In the genomic region with DNA sequence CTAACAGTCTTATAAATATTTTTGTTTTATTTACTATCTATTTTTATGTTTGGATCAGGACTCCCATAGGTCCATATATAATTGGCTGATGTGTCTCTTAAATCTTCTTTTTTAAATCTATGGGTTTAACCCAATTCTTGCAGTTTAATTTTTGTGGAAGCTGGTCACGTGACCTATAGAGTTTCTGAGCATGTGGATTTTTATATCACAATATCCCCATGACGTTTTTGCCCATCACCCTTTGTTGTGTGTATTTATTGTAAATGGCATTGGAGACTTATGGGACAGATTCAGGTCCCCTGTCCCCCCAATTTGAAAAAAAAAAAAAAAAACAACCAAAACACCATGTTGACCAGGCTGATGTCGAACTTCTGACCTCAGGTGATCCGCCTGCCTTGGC, we compare ENCODE assay signal across 23 cellular contexts.
DNase-seq lines count a peak whose midpoint lies in the region; ATAC-seq, FAIRE-seq and TF ChIP-seq lines count a peak whose summit lies in the region.
"Had no signal": no experiment of that assay in that cellular context is flagged by ENCODE, and none has a peak within 500 bp of the region (broad histone marks: within the 10 kb centered on the region; RNA-seq: fewer than 3 reads in every experiment).

No MANE protein-coding gene starts in this region.

- H4K91ac ChIP-seq in IMR-90 (ENCODE audit: insufficient read depth, low read depth, low read length): no peak overlapping the region

- no peak overlapping the region for H3K27ac Mint-ChIP-seq in chondrocyte (ENCODE audit: unreplicated experiment)
- H3K27ac Mint-ChIP-seq: CD14-positive monocyte; CD4-positive, alpha-beta memory T cell; CD8-positive, alpha-beta memory T cell had no signal

- no peak for TF ChIP-seq EP300 in Ishikawa (IDR thresholded peaks at IDR 0.05; ENCODE audit: borderline replicate concordance)
- TF ChIP-seq EP300 in K562 (IDR thresholded peaks at IDR 0.05; ENCODE audit: low read length): no peak
- TF ChIP-seq EP300 in sigmoid colon (IDR thresholded peaks at IDR 0.05): no peak

- CTCF ChIA-PET in IMR-90 (lab: Yijun Ruan, JAX): no interaction called here
- CTCF ChIA-PET in K562 (lab: Yijun Ruan, JAX; ENCODE audit: low intra/inter-chr PET ratio): interaction anchor here (0.6 to 0.8 kb wide), 2 partner anchors 14 to 17 kb away, joined by 3 read pairs; no protein-coding TSS in a partner anchor

- no peak overlapping the region for H2AK9ac ChIP-seq in IMR-90 (replicated peaks; ENCODE audit: low read depth, low read length, poor library complexity)

- H3K9me3 ChIP-seq in IMR-90 (ENCODE audit: control insufficient read depth, insufficient read depth, low read length): no peaks in the 10 kb centered on the region
- no peaks in the 10 kb centered on the region for H3K9me3 ChIP-seq in K562 (replicated peaks; ENCODE audit: control insufficient read depth, insufficient read depth, low read depth, low read length)
- H3K9me3 ChIP-seq in kidney (ENCODE audit: control insufficient read depth in 1 of 2, low read length in 2 of 2): no peaks in the 10 kb centered on the region
- no peaks in the 10 kb centered on the region for H3K9me3 ChIP-seq in sigmoid colon
- H3K9me3 ChIP-seq: BE2C, BLaER1 had no signal

- H3K9me3 Mint-ChIP-seq in chondrocyte (ENCODE audit: low read depth): no peaks in the 10 kb centered on the region
- H3K9me3 Mint-ChIP-seq: CD4-positive, alpha-beta memory T cell; CD4-positive, CD25-positive, alpha-beta regulatory T cell; CD8-positive, alpha-beta memory T cell had no signal

- H3K36me3 Mint-ChIP-seq in chondrocyte (ENCODE audit: low read depth): no peaks in the 10 kb centered on the region
- H3K36me3 Mint-ChIP-seq: CD14-positive monocyte; CD4-positive, alpha-beta memory T cell; CD4-positive, CD25-positive, alpha-beta regulatory T cell; CD8-positive, alpha-beta memory T cell had no signal

- in situ Hi-C loops in IMR-90 (cut with MboI; ENCODE audit: low sequenced_read_pairs): no loop called here
- in situ Hi-C loops in K562 (cut with MboI): no loop called here

- H3K27ac ChIP-seq in IMR-90 (ENCODE audit: insufficient read depth, low read length) (no peak overlapping the region), K562 (ENCODE audit: extremely low read depth, low read depth, low read length) (no peak overlapping the region), kidney (ENCODE audit: low read depth in 2 of 2, low read length in 2 of 2) (no peak overlapping the region), sigmoid colon (no peak overlapping the region)
- H3K27ac ChIP-seq: BLaER1 had no signal

- H3K4me3 Mint-ChIP-seq in chondrocyte (ENCODE audit: unreplicated experiment): no peak overlapping the region
- H3K4me3 Mint-ChIP-seq: CD14-positive monocyte; CD4-positive, alpha-beta memory T cell; CD4-positive, CD25-positive, alpha-beta regulatory T cell; CD8-positive, alpha-beta memory T cell had no signal

- intact Hi-C loops in IMR-90 (cut with micrococcal nuclease) (no loop called here), K562 (cut with micrococcal nuclease) (no loop called here), kidney (cut with DNase I) (no loop called here), sigmoid colon (cut with DNase I) (no loop called here)

- H3K4me1 ChIP-seq in IMR-90 (ENCODE audit: control insufficient read depth, insufficient read depth, low read length) (no peaks in the 10 kb centered on the region), K562 (replicated peaks in 1 of 2; ENCODE audit: control insufficient read depth in 2 of 2, insufficient read depth in 2 of 2, low read length in 2 of 2) (no peaks in the 10 kb centered on the region; a peak in 1 of 5 replicates), kidney (ENCODE audit: control insufficient read depth in 1 of 2, insufficient read depth in 1 of 2, low read depth in 1 of 2, low read length in 2 of 2) (no peaks in the 10 kb centered on the region), sigmoid colon (no peaks in the 10 kb centered on the region)
- H3K4me1 ChIP-seq: BE2C, BLaER1 had no signal

- H3K27me3 ChIP-seq in IMR-90 (ENCODE audit: control insufficient read depth, insufficient read depth, low read length) (peaks cover 18% of the 10 kb centered on the region), K562 (ENCODE audit: control insufficient read depth in 2 of 2, insufficient read depth in 2 of 2, low read length in 2 of 2) (peaks cover 44 to 58% of the 10 kb centered on the region in 2 experiments), sigmoid colon (peaks cover 0 to 17% (median 0%) of the 10 kb centered on the region in 3 donors)
- H3K27me3 ChIP-seq: BE2C, BLaER1 had no signal

- H3K23ac ChIP-seq in IMR-90 (ENCODE audit: low read depth, low read length): no peak overlapping the region

- no peak overlapping the region for H2BK15ac ChIP-seq in IMR-90 (ENCODE audit: low read depth, low read length)

- H3K79me1 ChIP-seq in IMR-90 (ENCODE audit: low read depth in 1 of 2, low read length in 2 of 2): no peaks in the 10 kb centered on the region

- H3K4me2 ChIP-seq in IMR-90 (ENCODE audit: low read depth, low read length) (no peak overlapping the region), K562 (ENCODE audit: insufficient read depth, low read length) (no peak overlapping the region)
- H3K4me2 ChIP-seq: BLaER1 had no signal

- FAIRE-seq in K562 (lab: Jason Lieb, UNC) (no peak), kidney (lab: Jason Lieb, UNC) (no peak)
- FAIRE-seq: GM12891 had no signal

- ATAC-seq in IMR-90 (ENCODE audit: low read depth): no peak
- no peak for ATAC-seq in K562

- TF ChIP-seq CTCF in IMR-90 (conservative IDR thresholded peaks at IDR 0.05; ENCODE audit: low read depth, low read length): no peak
- TF ChIP-seq CTCF in K562 (IDR thresholded peaks at IDR 0.05 in 2 of 3, conservative IDR thresholded peaks at IDR 0.05 in 1 of 3; ENCODE audit: insufficient read depth in 2 of 3, low read depth in 1 of 3, low read length in 3 of 3): no peak
- no peak for TF ChIP-seq CTCF in chondrocyte (IDR thresholded peaks at IDR 0.05)
- no peak for TF ChIP-seq CTCF in kidney (IDR thresholded peaks at IDR 0.05; ENCODE audit: borderline replicate concordance, extremely low read depth, insufficient read depth)
- no peak for TF ChIP-seq CTCF in sigmoid colon (IDR thresholded peaks at IDR 0.05)

- no peak overlapping the region for H2BK20ac ChIP-seq in IMR-90 (ENCODE audit: low read depth, low read length)

- H3K18ac ChIP-seq in IMR-90 (ENCODE audit: low read depth, low read length): no peak overlapping the region

- dilution Hi-C loops in IMR-90 (cut with HindIII; ENCODE audit: low sequenced_read_pairs, unreplicated experiment): no loop called here

- H3K56ac ChIP-seq in IMR-90 (ENCODE audit: extremely low read depth, insufficient read depth, low read length): no peak overlapping the region

- H2BK120ac ChIP-seq in IMR-90 (ENCODE audit: low read depth, low read length): no peak overlapping the region

- no peak overlapping the region for H2BK5ac ChIP-seq in IMR-90 (ENCODE audit: low read depth, low read length, poor library complexity, severe bottlenecking)

- H3K4me3 ChIP-seq in IMR-90 (ENCODE audit: insufficient read depth, low read depth, low read length): no peak overlapping the region
- H3K4me3 ChIP-seq in K562: no peak overlapping the region
- H3K4me3 ChIP-seq in kidney (ENCODE audit: low read length in 2 of 2): no peak overlapping the region
- no peak overlapping the region for H3K4me3 ChIP-seq in sigmoid colon
- H3K4me3 ChIP-seq: BLaER1 had no signal

- no peak overlapping the region for H2AK5ac ChIP-seq in IMR-90 (ENCODE audit: low read depth, low read length)

- no peaks in the 10 kb centered on the region for H3K36me3 ChIP-seq in IMR-90 (ENCODE audit: control insufficient read depth, insufficient read depth, low read length)
- H3K36me3 ChIP-seq in K562 (ENCODE audit: control insufficient read depth, insufficient read depth, low read length): no peaks in the 10 kb centered on the region
- no peaks in the 10 kb centered on the region for H3K36me3 ChIP-seq in kidney (ENCODE audit: control insufficient read depth in 1 of 2, insufficient read depth in 2 of 2, low read length in 2 of 2)
- H3K36me3 ChIP-seq in sigmoid colon: no peaks in the 10 kb centered on the region
- H3K36me3 ChIP-seq: BE2C, BLaER1 had no signal

- no peak overlapping the region for H3K14ac ChIP-seq in IMR-90 (replicated peaks; ENCODE audit: low read depth, low read length)

- WGBS in IMR-90 (ENCODE audit: extremely low coverage in 2 of 2, insufficient read length in 1 of 2), 2 experiments: no CpG with 5 or more reads among the region's 4 CpGs
- 1% methylated on average over 4 of the region's 4 CpGs for WGBS in K562 (ENCODE audit: insufficient coverage, low coverage, missing lambda C conversion rate)
- 71 to 80% methylated on average over 4 of the region's 4 CpGs for WGBS in sigmoid colon, 2 donors

- BruUV-seq in IMR-90 (replicated peaks; lab: Mats Ljungman, UMichigan): no TSS peak
- BruUV-seq in K562 (replicated peaks; lab: Mats Ljungman, UMichigan): no TSS peak

- H4K8ac ChIP-seq in IMR-90 (ENCODE audit: low read depth in 2 of 2, low read length in 2 of 2): no peak overlapping the region

- POLR2A ChIA-PET in IMR-90 (lab: Charles Lee; ENCODE audit: unreplicated experiment): no interaction called here
- POLR2A ChIA-PET in K562 (lab: Yijun Ruan, JAX): no interaction called here

- H2AFZ ChIP-seq in IMR-90 (replicated peaks; ENCODE audit: low read length, poor library complexity): no peak overlapping the region
- no peak overlapping the region for H2AFZ ChIP-seq in K562 (ENCODE audit: low read depth, low read length)

- no peak overlapping the region for H3K4ac ChIP-seq in IMR-90 (ENCODE audit: low read depth, low read length)

- H3K4me1 Mint-ChIP-seq in chondrocyte (ENCODE audit: low read depth): no peaks in the 10 kb centered on the region
- H3K4me1 Mint-ChIP-seq: CD14-positive monocyte; CD4-positive, alpha-beta memory T cell; CD4-positive, CD25-positive, alpha-beta regulatory T cell; CD8-positive, alpha-beta memory T cell had no signal

- no peaks in the 10 kb centered on the region for H3K79me2 ChIP-seq in K562 (ENCODE audit: control insufficient read depth, insufficient read depth, low read length)

- H4K5ac ChIP-seq in IMR-90 (ENCODE audit: low read depth, low read length): no peak overlapping the region

- TF ChIP-seq POLR2A in IMR-90 (IDR thresholded peaks at IDR 0.05; ENCODE audit: low read depth, low read length): no peak
- TF ChIP-seq POLR2A in K562 (conservative IDR thresholded peaks at IDR 0.05): no peak
- no peak for TF ChIP-seq POLR2A in sigmoid colon (IDR thresholded peaks at IDR 0.05)

- peaks cover 24% of the 10 kb centered on the region for H3K27me3 Mint-ChIP-seq in chondrocyte (ENCODE audit: low read depth)

- TF ChIP-seq RAD21 in IMR-90 (IDR thresholded peaks at IDR 0.05; ENCODE audit: low read length) (no peak), Ishikawa (IDR thresholded peaks at IDR 0.05; ENCODE audit: low read depth) (no peak), K562 (CRISPR knock-in tag; conservative IDR thresholded peaks at IDR 0.05 in 1 of 2, IDR thresholded peaks at IDR 0.05 in 1 of 2) (no peak)

- DNase-seq in IMR-90 (no peak), K562 (ENCODE audit: extremely low read depth in 1 of 4, low spot score in 3 of 4) (peak in 1 of 4 experiments; percentile 28), chondrocyte (ENCODE audit: low spot score) (no peak), kidney (no peak), sigmoid colon (no peak)
- DNase-seq: 8988T; ACHN; BE2C; C1 segment of cervical spinal cord; CD4-positive, alpha-beta memory T cell; CD4-positive, CD25-positive, alpha-beta regulatory T cell; CD8-positive, alpha-beta memory T cell; COR-L47; DMS 273 treated with DMSO at 0.1 percent for 48 hours; DMS153; DMS79; DND-41; EL; GDM1 had no signal

- H3K9me1 ChIP-seq in IMR-90 (ENCODE audit: insufficient read depth, low read length): no peaks in the 10 kb centered on the region
- H3K9me1 ChIP-seq in K562 (ENCODE audit: control insufficient read depth, insufficient read depth, low read length): no peaks in the 10 kb centered on the region

- no peaks in the 10 kb centered on the region for H4K20me1 ChIP-seq in IMR-90 (ENCODE audit: insufficient read depth, low read length)
- peaks cover 24% of the 10 kb centered on the region; the same call in 1 of the 2 replicates for H4K20me1 ChIP-seq in K562 (replicated peaks; ENCODE audit: control insufficient read depth, insufficient read depth, low read length)
- H4K20me1 ChIP-seq: BLaER1 had no signal

- H3K9ac ChIP-seq in IMR-90 (ENCODE audit: low read depth, low read length) (no peak overlapping the region), K562 (ENCODE audit: insufficient read depth in 1 of 2, low read depth in 2 of 2, low read length in 2 of 2) (no peak overlapping the region), kidney (ENCODE audit: low read length in 2 of 2) (no peak overlapping the region)
- H3K9ac ChIP-seq: BLaER1 had no signal
